1 cellular context compared by ENCODE assay signal in the genomic region with DNA sequence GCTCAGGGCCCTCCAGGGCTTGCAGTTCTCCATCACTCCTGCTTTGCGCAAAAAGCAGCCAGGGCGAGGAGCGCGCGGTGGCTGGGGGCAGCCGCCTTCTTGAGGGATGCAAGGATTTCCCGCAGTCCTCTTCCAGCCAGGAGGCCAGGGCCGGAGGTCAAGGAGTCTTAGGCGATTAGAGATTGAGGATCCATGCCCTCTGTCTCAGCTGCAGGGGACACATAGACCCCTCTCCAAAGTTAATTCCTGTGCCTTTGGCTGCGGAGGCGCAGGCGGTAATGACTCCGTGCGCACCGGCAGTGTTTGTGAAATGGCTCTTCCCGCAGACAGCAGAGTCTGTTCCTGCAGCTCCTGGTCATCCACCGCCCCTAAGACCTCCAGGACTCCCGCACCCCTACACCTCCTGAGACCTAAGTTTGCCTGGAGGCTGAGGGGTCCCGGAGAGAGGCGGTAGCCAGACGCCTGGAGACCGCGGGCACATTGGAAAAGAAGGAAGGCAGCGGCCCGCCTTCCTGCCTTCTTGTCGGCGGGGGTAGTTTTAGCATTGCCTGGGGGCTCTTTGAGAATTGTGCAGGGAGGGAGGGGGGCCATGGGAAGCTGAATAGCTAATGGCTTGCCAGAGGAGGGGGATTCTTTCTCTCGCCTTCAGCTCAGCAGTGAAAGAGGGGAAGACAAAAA.
TF ChIP-seq lines count a peak whose summit lies in the region.

No MANE protein-coding gene starts in this region.

TF ChIP-seq in HepG2, 621 proteins besides CTCF, POLR2A, EP300 and RAD21:
- TF ChIP-seq, protein P1, sequence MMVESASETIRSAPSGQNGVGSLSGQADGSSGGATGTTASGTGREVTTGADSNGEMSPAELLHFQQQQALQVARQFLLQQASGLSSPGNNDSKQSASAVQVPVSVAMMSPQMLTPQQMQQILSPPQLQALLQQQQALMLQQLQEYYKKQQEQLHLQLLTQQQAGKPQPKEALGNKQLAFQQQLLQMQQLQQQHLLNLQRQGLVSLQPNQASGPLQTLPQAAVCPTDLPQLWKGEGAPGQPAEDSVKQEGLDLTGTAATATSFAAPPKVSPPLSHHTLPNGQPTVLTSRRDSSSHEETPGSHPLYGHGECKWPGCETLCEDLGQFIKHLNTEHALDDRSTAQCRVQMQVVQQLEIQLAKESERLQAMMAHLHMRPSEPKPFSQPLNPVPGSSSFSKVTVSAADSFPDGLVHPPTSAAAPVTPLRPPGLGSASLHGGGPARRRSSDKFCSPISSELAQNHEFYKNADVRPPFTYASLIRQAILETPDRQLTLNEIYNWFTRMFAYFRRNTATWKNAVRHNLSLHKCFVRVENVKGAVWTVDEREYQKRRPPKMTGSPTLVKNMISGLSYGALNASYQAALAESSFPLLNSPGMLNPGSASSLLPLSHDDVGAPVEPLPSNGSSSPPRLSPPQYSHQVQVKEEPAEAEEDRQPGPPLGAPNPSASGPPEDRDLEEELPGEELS (CRISPR knock-in tag; IDR thresholded peaks at IDR 0.05) = no peak
- no peak for TF ChIP-seq ZNF331 (CRISPR knock-in tag; IDR thresholded peaks at IDR 0.05)
- TF ChIP-seq TFAP4 (IDR thresholded peaks at IDR 0.05; ENCODE audit: borderline replicate concordance, low read depth) = no peak
- 0 out of 2 replicates have a peak, but pooled peaks have one; percentile 54 for TF ChIP-seq HDAC6 (IDR thresholded peaks at IDR 0.05; ENCODE audit: low read depth, low read length)
- no peak for TF ChIP-seq NFYC (CRISPR knock-in tag; IDR thresholded peaks at IDR 0.05)
- no peak for TF ChIP-seq PPARG (CRISPR knock-in tag; conservative IDR thresholded peaks at IDR 0.05)
- TF ChIP-seq RORA (CRISPR knock-in tag; IDR thresholded peaks at IDR 0.05) = no peak
- no peak for TF ChIP-seq HNRNPLL (IDR thresholded peaks at IDR 0.05; ENCODE audit: low read depth, low read length, poor library complexity, severe bottlenecking)
- TF ChIP-seq LCORL (IDR thresholded peaks at IDR 0.05) = no peak
- TF ChIP-seq LCORL (CRISPR knock-in tag; IDR thresholded peaks at IDR 0.05) = no peak
- TF ChIP-seq ZNF800 (CRISPR knock-in tag; IDR thresholded peaks at IDR 0.05) = peak; percentile 83; the same call in 1 of the 2 replicates
- TF ChIP-seq ZNF605 (CRISPR knock-in tag; IDR thresholded peaks at IDR 0.05) = no peak
- TF ChIP-seq KDM1A (CRISPR knock-in tag; IDR thresholded peaks at IDR 0.05) = no peak
- no peak for TF ChIP-seq ZNF567 (CRISPR knock-in tag; IDR thresholded peaks at IDR 0.05; ENCODE audit: borderline replicate concordance)
